ENCODE assay signal across 8 cellular contexts in genomic region chrX:24024819-24025740, GRCh38. TPM values are rescaled to one million over a fixed set of nuclear protein-coding genes. Genes with fewer than 3 reads are reported as not detected.
DNase-seq lines count a peak whose midpoint lies in the region; ATAC-seq and TF ChIP-seq lines count a peak whose summit lies in the region.

No MANE protein-coding gene starts in this region.

- peaks cover 0 to 2% of the 10 kb centered on the region in 2 donors for H3K27me3 ChIP-seq in aorta (ENCODE audit: control insufficient read depth in 1 of 2, insufficient read depth in 2 of 2, low read length in 1 of 2)

- no peaks in the 10 kb centered on the region for H3K4me1 ChIP-seq in aorta (ENCODE audit: control insufficient read depth in 1 of 2, insufficient read depth in 2 of 2, low read length in 2 of 2)

- peak overlapping the region in 1 of 2 donors; percentile 64 for H3K27ac ChIP-seq in aorta (ENCODE audit: low read depth in 1 of 2, low read length in 2 of 2)

- no peaks in the 10 kb centered on the region for H3K36me3 ChIP-seq in aorta (ENCODE audit: control insufficient read depth in 1 of 2, insufficient read depth in 2 of 2, low read length in 1 of 2)

- peak; percentile 87 for ATAC-seq in GM18505 (IDR thresholded peaks at IDR 0.05; ENCODE audit: unreplicated experiment)
- peak; percentile 80 for ATAC-seq in HG02884 (IDR thresholded peaks at IDR 0.05; ENCODE audit: unreplicated experiment)
- ATAC-seq in aorta (ENCODE audit: low FRiP score) = peak; percentile 94

- DNase-seq in NCI-H1694 treated with DMSO at 0.1 percent for 48 hours (lab: John Stamatoyannopoulos, UW) (peak; percentile 71), T-helper 2 cell (peak; percentile 64 to 90 (median 71)), anterior cingulate cortex (lab: John Stamatoyannopoulos, UW) (peak in 56 of 58 donors; percentile 19 to 90 (median 78)), hepatic stellate cell (ENCODE audit: low spot score) (peak; percentile 77), renal cortical epithelial cell (ENCODE audit: low read depth) (peak; percentile 51), aorta (peak; percentile 92 to 95)

- no peaks in the 10 kb centered on the region for H3K9me3 ChIP-seq in aorta (ENCODE audit: control insufficient read depth, low read length)

- TF ChIP-seq POLR2A in GM18505 (IDR thresholded peaks at IDR 0.05; ENCODE audit: borderline replicate concordance, extremely low read depth, insufficient read depth, insufficient read length) = peak; percentile 90

- H3K4me3 ChIP-seq in aorta (ENCODE audit: low read length in 2 of 2) = peak overlapping the region; percentile 29 to 35

- WGBS in aorta, 2 donors = 1 to 30% methylated on average over 37 to 107 of the region's 111 CpGs

- intact Hi-C loops in aorta (cut with DNase I) = loop anchor here (1.0 to 10.0 kb wide), 3 partner anchors 29 to 120 kb away; partner anchors contain the start of genes CXorf58 (in 2 of the 2), APOO (in 1 of the 2) and EIF2S3 (in 1 of the 2)

RNA-seq across cellular contexts. Expression of gene KLHL15, which starts 1.9 kb away (rescaled TPM):
- total RNA-seq in renal cortical epithelial cell = 7.3 and 15.1 TPM in 2 replicates
- 1 to 10 TPM; 6.0 to 9.0 TPM for total RNA-seq in aorta
- polyA plus RNA-seq in aorta = 1 to 10 TPM; 1.1 to 1.8 TPM

RNA-seq across cellular contexts. Expression of gene EIF2S3, which starts 29.7 kb away (rescaled TPM):
- total RNA-seq in renal cortical epithelial cell (321 and 489 TPM in 2 replicates), aorta (100 to 1,000 TPM; 138 to 173 TPM)
- polyA plus RNA-seq in aorta = 100 to 1,000 TPM in 1 of 2 donors, 10 to 100 TPM in 1; 78.3 to 111 TPM
